10 cellular contexts compared by ENCODE assay signal in genomic region chr4:10108391-10108790, GRCh38. TPM values are rescaled to one million over a fixed set of nuclear protein-coding genes. Genes with fewer than 3 reads are reported as not detected.
A peak's percentile ranks its signal among the peaks of the same experiment; 100 is the strongest.
DNase-seq lines count a peak whose midpoint lies in the region; ATAC-seq and TF ChIP-seq lines count a peak whose summit lies in the region.
"Had no signal": no experiment of that assay in that cellular context is flagged by ENCODE, and none has a peak within 500 bp of the region (broad histone marks: within the 10 kb centered on the region; RNA-seq: fewer than 3 reads in every experiment).

No MANE protein-coding gene starts in this region.

- no peaks in the 10 kb centered on the region for H3K9me3 Mint-ChIP-seq in CD14-positive monocyte
- H3K9me3 Mint-ChIP-seq in effector memory CD8-positive, alpha-beta T cell = no peaks in the 10 kb centered on the region

- no peak for TF ChIP-seq POLR2A in Peyer's patch (IDR thresholded peaks at IDR 0.05)

- H3K27me3 ChIP-seq in Peyer's patch (no peaks in the 10 kb centered on the region), osteoblast (ENCODE audit: insufficient read depth, low read length) (no peaks in the 10 kb centered on the region)

- no peak for ATAC-seq in effector memory CD8-positive, alpha-beta T cell (replicated peaks)
- no peak for ATAC-seq in SK-N-SH treated with all-trans-retinoic acid at 6 μM for 48 hours

- no peak overlapping the region for H3K4me3 Mint-ChIP-seq in CD14-positive monocyte
- peak overlapping the region; percentile 80 for H3K4me3 Mint-ChIP-seq in effector memory CD8-positive, alpha-beta T cell

- peaks cover 79% of the 10 kb centered on the region for H3K4me1 Mint-ChIP-seq in CD14-positive monocyte
- H3K4me1 Mint-ChIP-seq in effector memory CD8-positive, alpha-beta T cell (ENCODE audit: low read depth in 2 of 2) = peaks cover 83 to 93% of the 10 kb centered on the region in 2 donors

- no peak for DNase-seq in CD14-positive monocyte (ENCODE audit: low spot score)
- no peak for DNase-seq in Peyer's patch
- no peak for DNase-seq in effector memory CD8-positive, alpha-beta T cell
- DNase-seq in osteoblast (ENCODE audit: insufficient read length, low spot score, missing footprints) = peak; percentile 65
- DNase-seq in NCI-H1436 treated with DMSO at 0.1 percent for 48 hours (lab: John Stamatoyannopoulos, UW) = no peak
- no peak for DNase-seq in stimulated activated CD4-positive, alpha-beta T cell treated with anti-CD3 and anti-CD28 coated beads, Interleukin-4, amount 100 ng/mL, for 4 hours
- no peak for DNase-seq in H4 (ENCODE audit: low spot score)
- DNase-seq: NCI-H226 had no signal

- H3K36me3 Mint-ChIP-seq in CD14-positive monocyte = peaks cover 83 to 92% of the 10 kb centered on the region in 2 donors
- H3K36me3 Mint-ChIP-seq in effector memory CD8-positive, alpha-beta T cell (ENCODE audit: insufficient read depth) = peaks cover 87% of the 10 kb centered on the region

- peak overlapping the region in 3 of 4 donors; percentile 45 to 85 (median 53) for H3K27ac ChIP-seq in Peyer's patch
- H3K27ac ChIP-seq in osteoblast (ENCODE audit: low read depth, low read length) = peak overlapping the region; percentile 13
- H3K27ac ChIP-seq: SK-N-MC had no signal

- peaks cover 96% of the 10 kb centered on the region for H3K79me2 ChIP-seq in osteoblast (ENCODE audit: insufficient read depth, low read length)

- H3K9me3 ChIP-seq in Peyer's patch (no peaks in the 10 kb centered on the region), osteoblast (ENCODE audit: low read depth, low read length) (no peaks in the 10 kb centered on the region)

- TF ChIP-seq CTCF in CD14-positive monocyte (IDR thresholded peaks at IDR 0.05) (no peak), Peyer's patch (IDR thresholded peaks at IDR 0.05) (no peak), osteoblast (IDR thresholded peaks at IDR 0.05; ENCODE audit: extremely low read depth, low read depth, low read length) (no peak)

- H3K4me2 ChIP-seq in osteoblast (ENCODE audit: insufficient read depth, low read length) = no peak overlapping the region

- peak overlapping the region in 6 of 7 donors; percentile 19 to 88 (median 80) for H3K27ac Mint-ChIP-seq in CD14-positive monocyte
- H3K27ac Mint-ChIP-seq in effector memory CD8-positive, alpha-beta T cell = peak overlapping the region; percentile 96

- intact Hi-C loops in CD14-positive monocyte (cut with micrococcal nuclease) = no loop called here

- H3K27me3 Mint-ChIP-seq in CD14-positive monocyte (ENCODE audit: low read depth in 3 of 3) = peaks cover 0 to 4% (median 2%) of the 10 kb centered on the region in 3 donors
- H3K27me3 Mint-ChIP-seq in effector memory CD8-positive, alpha-beta T cell = no peaks in the 10 kb centered on the region

- H3K36me3 ChIP-seq in Peyer's patch (peaks cover 0 to 51% (median 0%) of the 10 kb centered on the region in 3 donors), osteoblast (ENCODE audit: insufficient read depth, low read length) (peaks cover 72% of the 10 kb centered on the region)

- H2AFZ ChIP-seq in osteoblast (ENCODE audit: low read length) = no peak overlapping the region

- no peak overlapping the region for H3K4me3 ChIP-seq in Peyer's patch
- no peak overlapping the region for H3K4me3 ChIP-seq in osteoblast (ENCODE audit: insufficient read depth, low read length)
- H3K4me3 ChIP-seq: SK-N-MC had no signal

- peaks cover 0 to 96% (median 45%) of the 10 kb centered on the region in 4 donors for H3K4me1 ChIP-seq in Peyer's patch
- H3K4me1 ChIP-seq in osteoblast (ENCODE audit: insufficient read depth, low read length) = peaks cover 79% of the 10 kb centered on the region

- H4K20me1 ChIP-seq in osteoblast (ENCODE audit: insufficient read depth, low read length) = peaks cover 85% of the 10 kb centered on the region

TF ChIP-seq in SK-N-SH treated with all-trans-retinoic acid at 6 μM for 48 hours, 23 proteins besides CTCF, POLR2A, EP300 and RAD21 (continues in another document):
- TF ChIP-seq PPARA (CRISPR knock-in tag; IDR thresholded peaks at IDR 0.05; ENCODE audit: borderline replicate concordance) (no peak), CSDC2 (CRISPR knock-in tag; IDR thresholded peaks at IDR 0.05) (no peak), RARB (CRISPR knock-in tag; IDR thresholded peaks at IDR 0.05) (no peak), BACH2 (CRISPR knock-in tag; IDR thresholded peaks at IDR 0.05; ENCODE audit: borderline replicate concordance) (no peak), ESRRG (CRISPR knock-in tag; IDR thresholded peaks at IDR 0.05) (no peak), OSR1 (CRISPR knock-in tag; IDR thresholded peaks at IDR 0.05) (no peak), ZFP3 (CRISPR knock-in tag; IDR thresholded peaks at IDR 0.05) (no peak), CSRNP3 (CRISPR knock-in tag; IDR thresholded peaks at IDR 0.05) (no peak), ZNF8 (CRISPR knock-in tag; IDR thresholded peaks at IDR 0.05) (no peak), TSHZ2 (CRISPR knock-in tag; IDR thresholded peaks at IDR 0.05) (no peak), GLIS3 (CRISPR knock-in tag; IDR thresholded peaks at IDR 0.05) (no peak), TOX (CRISPR knock-in tag; IDR thresholded peaks at IDR 0.05; ENCODE audit: borderline replicate concordance) (no peak), ZNF70 (CRISPR knock-in tag; IDR thresholded peaks at IDR 0.05) (no peak), ZFP30 (CRISPR knock-in tag; IDR thresholded peaks at IDR 0.05) (no peak), ARNTL (CRISPR knock-in tag; IDR thresholded peaks at IDR 0.05; ENCODE audit: borderline replicate concordance, low read depth) (no peak)
- TF ChIP-seq, protein P1, sequence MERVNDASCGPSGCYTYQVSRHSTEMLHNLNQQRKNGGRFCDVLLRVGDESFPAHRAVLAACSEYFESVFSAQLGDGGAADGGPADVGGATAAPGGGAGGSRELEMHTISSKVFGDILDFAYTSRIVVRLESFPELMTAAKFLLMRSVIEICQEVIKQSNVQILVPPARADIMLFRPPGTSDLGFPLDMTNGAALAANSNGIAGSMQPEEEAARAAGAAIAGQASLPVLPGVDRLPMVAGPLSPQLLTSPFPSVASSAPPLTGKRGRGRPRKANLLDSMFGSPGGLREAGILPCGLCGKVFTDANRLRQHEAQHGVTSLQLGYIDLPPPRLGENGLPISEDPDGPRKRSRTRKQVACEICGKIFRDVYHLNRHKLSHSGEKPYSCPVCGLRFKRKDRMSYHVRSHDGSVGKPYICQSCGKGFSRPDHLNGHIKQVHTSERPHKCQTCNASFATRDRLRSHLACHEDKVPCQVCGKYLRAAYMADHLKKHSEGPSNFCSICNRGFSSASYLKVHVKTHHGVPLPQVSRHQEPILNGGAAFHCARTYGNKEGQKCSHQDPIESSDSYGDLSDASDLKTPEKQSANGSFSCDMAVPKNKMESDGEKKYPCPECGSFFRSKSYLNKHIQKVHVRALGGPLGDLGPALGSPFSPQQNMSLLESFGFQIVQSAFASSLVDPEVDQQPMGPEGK (CRISPR knock-in tag; IDR thresholded peaks at IDR 0.05; ENCODE audit: borderline replicate concordance) = no peak
- TF ChIP-seq, protein P2, sequence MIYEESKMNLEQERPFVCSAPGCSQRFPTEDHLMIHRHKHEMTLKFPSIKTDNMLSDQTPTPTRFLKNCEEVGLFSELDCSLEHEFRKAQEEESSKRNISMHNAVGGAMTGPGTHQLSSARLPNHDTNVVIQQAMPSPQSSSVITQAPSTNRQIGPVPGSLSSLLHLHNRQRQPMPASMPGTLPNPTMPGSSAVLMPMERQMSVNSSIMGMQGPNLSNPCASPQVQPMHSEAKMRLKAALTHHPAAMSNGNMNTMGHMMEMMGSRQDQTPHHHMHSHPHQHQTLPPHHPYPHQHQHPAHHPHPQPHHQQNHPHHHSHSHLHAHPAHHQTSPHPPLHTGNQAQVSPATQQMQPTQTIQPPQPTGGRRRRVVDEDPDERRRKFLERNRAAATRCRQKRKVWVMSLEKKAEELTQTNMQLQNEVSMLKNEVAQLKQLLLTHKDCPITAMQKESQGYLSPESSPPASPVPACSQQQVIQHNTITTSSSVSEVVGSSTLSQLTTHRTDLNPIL (CRISPR knock-in tag; IDR thresholded peaks at IDR 0.05; ENCODE audit: low read depth) = no peak

RNA-seq across cellular contexts. Expression of gene WDR1, which starts 8.2 kb away (rescaled TPM):
- 100 to 1,000 TPM; 243 to 251 TPM for polyA plus RNA-seq in CD14-positive monocyte
- total RNA-seq in Peyer's patch = 100 to 1,000 TPM; 170 to 192 (median 180) TPM
- 265 and 314 TPM in 2 replicates for total RNA-seq in osteoblast
- 189 and 209 TPM in 2 replicates for total RNA-seq in H4 (2014; rRNA removed; shearing (Covaris generic))

Comparison
In these comparisons a context has a peak if more than half of its experiments do, and no peak if none do; other contexts are left out.
1. H3K4me3 Mint-ChIP-seq: peak in effector memory CD8-positive, alpha-beta T cell (2 of 2); none in CD14-positive monocyte (0 of 2).